ENCODE assay signal across 33 cellular contexts in genomic region chr1:238501290-238501689, GRCh38.
"Had no signal": no experiment of that assay in that cellular context is flagged by ENCODE, and none has a peak within 500 bp of the region (broad histone marks: within the 10 kb centered on the region; RNA-seq: fewer than 3 reads in every experiment).

No MANE protein-coding gene starts in this region.

- H3K4me1 Mint-ChIP-seq: activated CD4-positive, alpha-beta memory T cell treated with anti-CD3 and anti-CD28 coated beads, Interleukin-2, amount 10 ng/mL, durations not matched to agents 7 days and 5 days; activated CD4-positive, alpha-beta T cell treated with anti-CD3 and anti-CD28 coated beads, Interleukin-2, amount 10 ng/mL, durations not matched to agents 7 days and 5 days; activated T-helper 17 cell treated with anti-CD3 and anti-CD28 coated beads, Interleukin-2, amount 50 U/mL, for 72 hours; brain; WTC11 had no signal

- FAIRE-seq: endometrium, endothelial cell of umbilical vein, frontal cortex had no signal

- H3K9me3 Mint-ChIP-seq: activated CD4-positive, alpha-beta T cell treated with anti-CD3 and anti-CD28 coated beads, Interleukin-2, amount 10 ng/mL, durations not matched to agents 7 days and 5 days had no signal

- H3K27ac Mint-ChIP-seq: activated CD4-positive, alpha-beta memory T cell treated with anti-CD3 and anti-CD28 coated beads, Interleukin-2, amount 10 ng/mL, durations not matched to agents 7 days and 5 days; activated CD4-positive, alpha-beta T cell treated with anti-CD3 and anti-CD28 coated beads, Interleukin-2, amount 10 ng/mL, durations not matched to agents 7 days and 5 days; activated naive CD8-positive, alpha-beta T cell; activated T-helper 17 cell treated with anti-CD3 and anti-CD28 coated beads, Interleukin-2, amount 50 U/mL, for 72 hours; WTC11 had no signal

- H3K27ac ChIP-seq: breast epithelium, cardiac muscle cell, colonic mucosa, epithelial cell of prostate, esophagus squamous epithelium, heart left ventricle, VCaP had no signal

- H3K4me3 ChIP-seq: breast epithelium, cardiac muscle cell, colonic mucosa, esophagus squamous epithelium, heart left ventricle had no signal

- H3K4me1 ChIP-seq: breast epithelium, colonic mucosa, esophagus squamous epithelium, heart left ventricle had no signal

- H3K9me3 ChIP-seq: breast epithelium, colonic mucosa, esophagus squamous epithelium had no signal

- H3K36me3 ChIP-seq: breast epithelium, cardiac muscle cell, colonic mucosa, esophagus squamous epithelium, heart left ventricle had no signal

- H3K4me3 Mint-ChIP-seq: activated CD4-positive, alpha-beta memory T cell treated with anti-CD3 and anti-CD28 coated beads, Interleukin-2, amount 10 ng/mL, durations not matched to agents 7 days and 5 days; activated CD4-positive, alpha-beta T cell treated with anti-CD3 and anti-CD28 coated beads, Interleukin-2, amount 10 ng/mL, durations not matched to agents 7 days and 5 days; activated naive CD8-positive, alpha-beta T cell; activated T-cell treated with anti-CD3 and anti-CD28 coated beads, Interleukin-2, amount 50 U/mL, for 4 hours; activated T-helper 17 cell treated with anti-CD3 and anti-CD28 coated beads, Interleukin-2, amount 50 U/mL, for 72 hours; brain; WTC11 had no signal

- H3K36me3 Mint-ChIP-seq: activated naive CD8-positive, alpha-beta T cell; brain had no signal

- DNase-seq: activated CD4-positive, alpha-beta memory T cell treated with anti-CD3 and anti-CD28 coated beads, Interleukin-2, amount 10 ng/mL, durations not matched to agents 7 days and 5 days; activated CD4-positive, alpha-beta T cell treated with anti-CD3 and anti-CD28 coated beads for 1 hour; activated CD4-positive, alpha-beta T cell treated with anti-CD3 and anti-CD28 coated beads for 4 hours; activated CD4-positive, alpha-beta T cell treated with anti-CD3 and anti-CD28 coated beads, Interleukin-2, amount 10 ng/mL, durations not matched to agents 7 days and 5 days; activated CD4-positive, alpha-beta T cell treated with anti-CD3 and anti-CD28 coated beads, Interleukin-2, amount 50 U/mL, for 4 hours; activated CD8-positive, alpha-beta memory T cell treated with anti-CD3 and anti-CD28 coated beads, Interleukin-2, amount 50 U/mL, for 48 hours; activated effector memory CD4-positive, alpha-beta T cell treated with Interleukin-2 at 50 U/mL for 16 hours; activated gamma-delta T cell treated with Interleukin-2 at 50 U/mL for 16 hours; activated naive CD4-positive, alpha-beta T cell treated with anti-CD3 and anti-CD28 coated beads, Interleukin-2, amount 50 U/mL, for 16 hours; activated naive CD4-positive, alpha-beta T cell treated with Interleukin-2 at 50 U/mL for 16 hours; activated T-cell treated with anti-CD3 and anti-CD28 coated beads, Interleukin-2, amount 50 U/mL, for 4 hours; amygdala; aorta; central memory CD4-positive, alpha-beta T cell; cerebellar nuclear complex; colonic mucosa; effector CD8-positive, alpha-beta T cell; esophagus squamous epithelium; foreskin fibroblast; glutamatergic neuron; heart left ventricle; T-helper 2 cell had no signal

- H3K27me3 ChIP-seq: breast epithelium, cardiac muscle cell, colonic mucosa, esophagus squamous epithelium, heart left ventricle had no signal

- ATAC-seq: activated T-cell treated with anti-CD3 and anti-CD28 coated beads, Interleukin-2, amount 50 U/mL, for 4 hours; activated T-helper 17 cell treated with anti-CD3 and anti-CD28 coated beads, Interleukin-2, amount 50 U/mL, for 72 hours; heart left ventricle; WTC11 had no signal

- H3K27me3 Mint-ChIP-seq: activated CD4-positive, alpha-beta memory T cell treated with anti-CD3 and anti-CD28 coated beads, Interleukin-2, amount 10 ng/mL, durations not matched to agents 7 days and 5 days; activated CD4-positive, alpha-beta T cell treated with anti-CD3 and anti-CD28 coated beads, Interleukin-2, amount 10 ng/mL, durations not matched to agents 7 days and 5 days; activated naive CD8-positive, alpha-beta T cell; activated T-helper 17 cell treated with anti-CD3 and anti-CD28 coated beads, Interleukin-2, amount 50 U/mL, for 72 hours; brain had no signal
